ENCODE assay signal across 27 cellular contexts in genomic region chrX:125744914-125745313, GRCh38.
"Had no signal": no experiment of that assay in that cellular context is flagged by ENCODE, and none has a peak within 500 bp of the region (broad histone marks: within the 10 kb centered on the region; RNA-seq: fewer than 3 reads in every experiment).

No MANE protein-coding gene starts in this region.

- H3K27ac Mint-ChIP-seq: activated naive CD4-positive, alpha-beta T cell treated with anti-CD3 and anti-CD28 coated beads for 36 hours; activated naive CD8-positive, alpha-beta T cell treated with anti-CD3 and anti-CD28 coated beads for 36 hours; activated T-helper 1 cell treated with anti-CD3 and anti-CD28 coated beads, Interleukin-12 subunit alpha, Interleukin-12 subunit beta, Interleukin-2, Interleukin-4 antibody, amounts not matched to agents 30 ng/mL and 10 ng/mL and 1 ng/mL, durations not matched to agents 14 hours and 24 hours and 36 hours; brain; natural killer cell treated with Interleukin-12 subunit alpha and Interleukin-12 subunit beta and Interleukin-15 and Interleukin-18, amount 100 ng/mL, for 72 hours had no signal

- H2AFZ ChIP-seq: hepatocyte had no signal

- ATAC-seq: mucosa of descending colon; natural killer cell treated with Interleukin-12 subunit alpha and Interleukin-12 subunit beta and Interleukin-15 and Interleukin-18, amount 100 ng/mL, for 72 hours; sciatic nerve; stimulated activated naive CD8-positive, alpha-beta T cell treated with anti-CD3 and anti-CD28 coated beads, Interleukin-15, Interleukin-2, amounts not matched to agents 100 U/mL and 50 U/mL, for 24 hours had no signal

- H3K27ac ChIP-seq: adrenal gland, hepatocyte, left ventricle myocardium inferior, skin epidermis, testis, transverse colon had no signal

- DNase-seq: activated CD4-positive, alpha-beta T cell treated with anti-CD3 and anti-CD28 coated beads for 4 hours; activated CD4-positive, alpha-beta T cell treated with anti-CD3 and anti-CD28 coated beads, Interleukin-2, amount 50 U/mL, for 4 hours; activated effector memory CD4-positive, alpha-beta T cell treated with anti-CD3 and anti-CD28 coated beads, Interleukin-2, amount 50 U/mL, for 16 hours; activated naive CD4-positive, alpha-beta T cell treated with anti-CD3 and anti-CD28 coated beads for 36 hours; activated naive CD8-positive, alpha-beta T cell treated with anti-CD3 and anti-CD28 coated beads for 36 hours; activated T-cell treated with anti-CD3 and anti-CD28 coated beads for 4 hours; adrenal gland; aorta; caudate nucleus; dermis blood vessel endothelial cell; effector CD4-positive, alpha-beta T cell; islet precursor cell; left ventricle myocardium inferior; mesendoderm; mucosa of descending colon; stimulated activated CD4-positive, alpha-beta T cell treated with anti-CD3 and anti-CD28 coated beads, Interleukin-12 subunit alpha, Interleukin-12 subunit beta, amount 100 ng/mL, for 4 hours; stimulated activated CD4-positive, alpha-beta T cell treated with anti-CD3 and anti-CD28 coated beads, Interleukin-4, amount 100 ng/mL, for 1 hour; stimulated activated naive CD8-positive, alpha-beta T cell treated with anti-CD3 and anti-CD28 coated beads, Interleukin-15, Interleukin-2, amounts not matched to agents 100 U/mL and 50 U/mL, for 24 hours; testis; transverse colon had no signal

- H3K4me3 Mint-ChIP-seq: activated naive CD4-positive, alpha-beta T cell treated with anti-CD3 and anti-CD28 coated beads for 36 hours; activated naive CD8-positive, alpha-beta T cell treated with anti-CD3 and anti-CD28 coated beads for 36 hours; activated T-helper 1 cell treated with anti-CD3 and anti-CD28 coated beads, Interleukin-12 subunit alpha, Interleukin-12 subunit beta, Interleukin-2, Interleukin-4 antibody, amounts not matched to agents 30 ng/mL and 10 ng/mL and 1 ng/mL, durations not matched to agents 14 hours and 24 hours and 36 hours; brain; natural killer cell treated with Interleukin-12 subunit alpha and Interleukin-12 subunit beta and Interleukin-15 and Interleukin-18, amount 100 ng/mL, for 72 hours had no signal

- H3K36me3 Mint-ChIP-seq: activated naive CD8-positive, alpha-beta T cell treated with anti-CD3 and anti-CD28 coated beads for 36 hours; brain; natural killer cell treated with Interleukin-12 subunit alpha and Interleukin-12 subunit beta and Interleukin-15 and Interleukin-18, amount 100 ng/mL, for 72 hours had no signal

- H3K4me1 ChIP-seq: adrenal gland, left ventricle myocardium inferior, testis, transverse colon had no signal

- H3K9me3 ChIP-seq: adrenal gland, left ventricle myocardium inferior, mucosa of descending colon, testis, transverse colon had no signal

- H3K4me2 ChIP-seq: hepatocyte had no signal

- H3K79me2 ChIP-seq: hepatocyte had no signal

- H3K27me3 Mint-ChIP-seq: activated naive CD8-positive, alpha-beta T cell treated with anti-CD3 and anti-CD28 coated beads for 36 hours; brain; natural killer cell treated with Interleukin-12 subunit alpha and Interleukin-12 subunit beta and Interleukin-15 and Interleukin-18, amount 100 ng/mL, for 72 hours had no signal

- H3K4me1 Mint-ChIP-seq: activated naive CD8-positive, alpha-beta T cell treated with anti-CD3 and anti-CD28 coated beads for 36 hours; brain had no signal

- H3K9me3 Mint-ChIP-seq: activated naive CD4-positive, alpha-beta T cell treated with anti-CD3 and anti-CD28 coated beads for 36 hours; activated naive CD8-positive, alpha-beta T cell treated with anti-CD3 and anti-CD28 coated beads for 36 hours; activated T-helper 1 cell treated with anti-CD3 and anti-CD28 coated beads, Interleukin-12 subunit alpha, Interleukin-12 subunit beta, Interleukin-2, Interleukin-4 antibody, amounts not matched to agents 30 ng/mL and 10 ng/mL and 1 ng/mL, durations not matched to agents 14 hours and 24 hours and 36 hours; brain; natural killer cell treated with Interleukin-12 subunit alpha and Interleukin-12 subunit beta and Interleukin-15 and Interleukin-18, amount 100 ng/mL, for 72 hours had no signal

- H3K27me3 ChIP-seq: adrenal gland, hepatocyte, testis, transverse colon had no signal

- FAIRE-seq: urothelium cell line had no signal
